In genomic region chr11:108008656-108009496, GRCh38 we compare ENCODE assay signal across 1 cellular context.
TF ChIP-seq lines count a peak whose summit lies in the region.

Gene CUL5, plus strand, starts transcription at chr11:108008898. Its CDS starts 451 bp downstream, at chr11:108009349.

TF ChIP-seq in HepG2, 621 proteins besides CTCF, POLR2A, EP300 and RAD21 (continued from another document and continues in another):
- TF ChIP-seq ZHX2 (IDR thresholded peaks at IDR 0.05; ENCODE audit: low read depth) (peak; percentile 39; the same call in 1 of the 2 replicates), ZHX2 (CRISPR knock-in tag; IDR thresholded peaks at IDR 0.05; ENCODE audit: borderline replicate concordance) (peak; percentile 85), ZNF30 (CRISPR knock-in tag; IDR thresholded peaks at IDR 0.05) (no peak), RFXANK (CRISPR knock-in tag; IDR thresholded peaks at IDR 0.05) (0 out of 2 replicates have a peak, but pooled peaks have one; percentile 14), MZF1 (CRISPR knock-in tag; IDR thresholded peaks at IDR 0.05; ENCODE audit: borderline replicate concordance) (peak; percentile 54; the same call in 1 of the 2 replicates), ZNF3 (CRISPR knock-in tag; IDR thresholded peaks at IDR 0.05) (peak; percentile 64; the same call in 1 of the 2 replicates), ZNF234 (CRISPR knock-in tag; conservative IDR thresholded peaks at IDR 0.05) (no peak), ZNF275 (CRISPR knock-in tag; IDR thresholded peaks at IDR 0.05; ENCODE audit: borderline replicate concordance) (no peak), SMYD3 (CRISPR knock-in tag; IDR thresholded peaks at IDR 0.05) (no peak; the same call in 1 of the 2 replicates), ZFP36L2 (CRISPR knock-in tag; IDR thresholded peaks at IDR 0.05) (no peak), ZBTB14 (CRISPR knock-in tag; IDR thresholded peaks at IDR 0.05) (peak; percentile 100), MATR3 (CRISPR knock-in tag; IDR thresholded peaks at IDR 0.05) (no peak), PAX8 (CRISPR knock-in tag; IDR thresholded peaks at IDR 0.05; ENCODE audit: borderline replicate concordance) (peak; percentile 93; the same call in 1 of the 2 replicates), SIN3B (IDR thresholded peaks at IDR 0.05; ENCODE audit: low read length) (0 out of 2 replicates have a peak, but pooled peaks have one; percentile 12), SP1 (IDR thresholded peaks at IDR 0.05) (no peak), SP1 (CRISPR knock-in tag; IDR thresholded peaks at IDR 0.05) (no peak), ZNF224 (CRISPR knock-in tag; IDR thresholded peaks at IDR 0.05) (no peak), ZNF460 (CRISPR knock-in tag; IDR thresholded peaks at IDR 0.05; ENCODE audit: borderline replicate concordance) (no peak; the same call in 1 of the 2 replicates), MEIS2 (CRISPR knock-in tag; IDR thresholded peaks at IDR 0.05) (peak; percentile 61), FIP1L1 (IDR thresholded peaks at IDR 0.05; ENCODE audit: borderline replicate concordance, insufficient read depth, low read depth, low read length) (no peak), RFX1 (IDR thresholded peaks at IDR 0.05) (no peak), HNF1B (CRISPR knock-in tag; IDR thresholded peaks at IDR 0.05) (0 out of 2 replicates have a peak, but pooled peaks have one; percentile 29), AKAP8 (CRISPR knock-in tag; IDR thresholded peaks at IDR 0.05) (peak; percentile 53; the same call in 1 of the 2 replicates), TMF1 (CRISPR knock-in tag; IDR thresholded peaks at IDR 0.05; ENCODE audit: low read depth) (0 out of 2 replicates have a peak, but pooled peaks have one; percentile 61), ELK4 (CRISPR knock-in tag; IDR thresholded peaks at IDR 0.05; ENCODE audit: borderline replicate concordance) (no peak), ZNF557 (CRISPR knock-in tag; IDR thresholded peaks at IDR 0.05) (no peak), ZNF749 (CRISPR knock-in tag; IDR thresholded peaks at IDR 0.05; ENCODE audit: borderline replicate concordance) (peak; percentile 77), SALL1 (CRISPR knock-in tag; IDR thresholded peaks at IDR 0.05) (peak; percentile 89), ISX (CRISPR knock-in tag; conservative IDR thresholded peaks at IDR 0.05) (no peak), ZKSCAN8 (CRISPR knock-in tag; IDR thresholded peaks at IDR 0.05; ENCODE audit: borderline replicate concordance) (no peak; the same call in 1 of the 2 replicates), ZNF761 (CRISPR knock-in tag; conservative IDR thresholded peaks at IDR 0.05) (peak; percentile 65; the same call in 1 of the 2 replicates), DPF2 (CRISPR knock-in tag; IDR thresholded peaks at IDR 0.05; ENCODE audit: borderline replicate concordance, low read depth) (no peak), ZNF563 (CRISPR knock-in tag; IDR thresholded peaks at IDR 0.05) (peak; percentile 91), PHB2 (IDR thresholded peaks at IDR 0.05; ENCODE audit: partially characterized antibody) (no peak), ARID5B (CRISPR knock-in tag; IDR thresholded peaks at IDR 0.05) (0 out of 2 replicates have a peak, but pooled peaks have one; percentile 55), ARNTL (CRISPR knock-in tag; IDR thresholded peaks at IDR 0.05) (0 out of 2 replicates have a peak, but pooled peaks have one; percentile 16), ASH2L (IDR thresholded peaks at IDR 0.05; ENCODE audit: insufficient read length, low read depth, low read length) (peak; percentile 99), ZNF18 (CRISPR knock-in tag; IDR thresholded peaks at IDR 0.05; ENCODE audit: insufficient replicate concordance) (peak; percentile 60)
- TF ChIP-seq, protein P1, sequence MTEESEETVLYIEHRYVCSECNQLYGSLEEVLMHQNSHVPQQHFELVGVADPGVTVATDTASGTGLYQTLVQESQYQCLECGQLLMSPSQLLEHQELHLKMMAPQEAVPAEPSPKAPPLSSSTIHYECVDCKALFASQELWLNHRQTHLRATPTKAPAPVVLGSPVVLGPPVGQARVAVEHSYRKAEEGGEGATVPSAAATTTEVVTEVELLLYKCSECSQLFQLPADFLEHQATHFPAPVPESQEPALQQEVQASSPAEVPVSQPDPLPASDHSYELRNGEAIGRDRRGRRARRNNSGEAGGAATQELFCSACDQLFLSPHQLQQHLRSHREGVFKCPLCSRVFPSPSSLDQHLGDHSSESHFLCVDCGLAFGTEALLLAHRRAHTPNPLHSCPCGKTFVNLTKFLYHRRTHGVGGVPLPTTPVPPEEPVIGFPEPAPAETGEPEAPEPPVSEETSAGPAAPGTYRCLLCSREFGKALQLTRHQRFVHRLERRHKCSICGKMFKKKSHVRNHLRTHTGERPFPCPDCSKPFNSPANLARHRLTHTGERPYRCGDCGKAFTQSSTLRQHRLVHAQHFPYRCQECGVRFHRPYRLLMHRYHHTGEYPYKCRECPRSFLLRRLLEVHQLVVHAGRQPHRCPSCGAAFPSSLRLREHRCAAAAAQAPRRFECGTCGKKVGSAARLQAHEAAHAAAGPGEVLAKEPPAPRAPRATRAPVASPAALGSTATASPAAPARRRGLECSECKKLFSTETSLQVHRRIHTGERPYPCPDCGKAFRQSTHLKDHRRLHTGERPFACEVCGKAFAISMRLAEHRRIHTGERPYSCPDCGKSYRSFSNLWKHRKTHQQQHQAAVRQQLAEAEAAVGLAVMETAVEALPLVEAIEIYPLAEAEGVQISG (CRISPR knock-in tag; IDR thresholded peaks at IDR 0.05) = peak; percentile 81
